Comparison of ENCODE assay signal across 30 cellular contexts in genomic region chr20:34883087-34883688, GRCh38. TPM values are rescaled to one million over a fixed set of nuclear protein-coding genes. Genes with fewer than 3 reads are reported as not detected.
DNase-seq lines count a peak whose midpoint lies in the region; ATAC-seq and TF ChIP-seq lines count a peak whose summit lies in the region.
"Had no signal": no experiment of that assay in that cellular context is flagged by ENCODE, and none has a peak within 500 bp of the region (broad histone marks: within the 10 kb centered on the region; RNA-seq: fewer than 3 reads in every experiment).

No MANE protein-coding gene starts in this region.

- H3K27ac ChIP-seq in skeletal muscle tissue (ENCODE audit: low read depth, low read length) (peak overlapping the region; percentile 1), tibial nerve (no peak overlapping the region)
- H3K27ac ChIP-seq: adrenal gland, brain microvascular endothelial cell, right atrium auricular region, spleen, thyroid gland had no signal

- POLR2A ChIA-PET in activated naive CD8-positive, alpha-beta T cell treated with anti-CD3 and anti-CD28 coated beads, Interleukin-2, amount 10 ng/mL, durations not matched to agents 7 days and 5 days (lab: Charles Lee): no interaction called here

- no peaks in the 10 kb centered on the region for H3K27me3 Mint-ChIP-seq in activated naive CD4-positive, alpha-beta T cell treated with anti-CD3 and anti-CD28 coated beads for 36 hours (ENCODE audit: low read depth)
- H3K27me3 Mint-ChIP-seq in activated naive CD8-positive, alpha-beta T cell treated with anti-CD3 and anti-CD28 coated beads, Interleukin-2, amount 10 ng/mL, durations not matched to agents 7 days and 5 days: no peaks in the 10 kb centered on the region
- H3K27me3 Mint-ChIP-seq: CD8-positive, alpha-beta memory T cell; stimulated activated naive CD8-positive, alpha-beta T cell treated with anti-CD3 and anti-CD28 coated beads, Interleukin-15, amount 100 ng/mL, for 72 hours had no signal

- TF ChIP-seq POLR2A in tibial nerve (IDR thresholded peaks at IDR 0.05): no peak
- no peak for TF ChIP-seq POLR2A in GM18505 (IDR thresholded peaks at IDR 0.05; ENCODE audit: borderline replicate concordance, extremely low read depth, insufficient read depth, insufficient read length)

- H3K9me3 ChIP-seq in skeletal muscle tissue (ENCODE audit: control insufficient read depth in 3 of 3, low read length in 3 of 3) (no peaks in the 10 kb centered on the region), tibial nerve (no peaks in the 10 kb centered on the region)
- H3K9me3 ChIP-seq: adrenal gland, BE2C, right atrium auricular region, spleen, thyroid gland had no signal

- DNase-seq in activated naive CD4-positive, alpha-beta T cell treated with anti-CD3 and anti-CD28 coated beads for 36 hours: no peak
- no peak for DNase-seq in activated naive CD4-positive, alpha-beta T cell treated with Interleukin-2 at 50 U/mL for 16 hours
- peak; percentile 43 for DNase-seq in NCI-H2029 treated with DMSO at 0.1 percent for 48 hours (lab: John Stamatoyannopoulos, UW)
- no peak for DNase-seq in activated naive CD8-positive, alpha-beta T cell treated with anti-CD3 and anti-CD28 coated beads, Interleukin-2, amount 10 ng/mL, durations not matched to agents 7 days and 5 days
- no peak for DNase-seq in tibial nerve (ENCODE audit: low spot score in 2 of 2)
- DNase-seq: activated CD4-positive, alpha-beta T cell treated with anti-CD3 and anti-CD28 coated beads for 4 hours; adrenal gland; BE2C; brain microvascular endothelial cell; CD8-positive, alpha-beta memory T cell; cerebellar nuclear complex; dermis blood vessel endothelial cell; endodermal cell; MV-4-11; NCI-H1436; NCI-H446; NCI-H748 treated with DMSO at 0.1 percent for 48 hours; SHP77 treated with DMSO at 0.1 percent for 48 hours; spleen; stimulated activated CD8-positive, alpha-beta memory T cell treated with anti-CD3 and anti-CD28 coated beads, Interleukin-4, amount 100 ng/mL, for 48 hours; stimulated activated naive CD8-positive, alpha-beta T cell treated with anti-CD3 and anti-CD28 coated beads, Interleukin-15, amount 100 ng/mL, for 72 hours; thyroid gland had no signal

- H3K36me3 Mint-ChIP-seq in activated naive CD4-positive, alpha-beta T cell treated with anti-CD3 and anti-CD28 coated beads for 36 hours (ENCODE audit: low read depth): peaks cover 20% of the 10 kb centered on the region
- H3K36me3 Mint-ChIP-seq in activated naive CD8-positive, alpha-beta T cell treated with anti-CD3 and anti-CD28 coated beads, Interleukin-2, amount 10 ng/mL, durations not matched to agents 7 days and 5 days: peaks cover 28% of the 10 kb centered on the region
- H3K36me3 Mint-ChIP-seq: IgD-negative memory B cell had no signal

- CTCF ChIA-PET in activated naive CD4-positive, alpha-beta T cell treated with anti-CD3 and anti-CD28 coated beads for 36 hours (lab: Charles Lee): interaction anchor here (0.7 to 1.6 kb wide), 3 partner anchors 10 to 73 kb away, joined by 3 to 12 read pairs (median 3); partner anchors contain the start of genes GGT7, GSS and MYH7B

- no peak for ATAC-seq in activated naive CD8-positive, alpha-beta T cell treated with anti-CD3 and anti-CD28 coated beads, Interleukin-2, amount 10 ng/mL, durations not matched to agents 7 days and 5 days (ENCODE audit: low read depth)
- no peak for ATAC-seq in SK-N-SH treated with all-trans-retinoic acid at 6 μM for 48 hours
- no peak for ATAC-seq in GM18505 (IDR thresholded peaks at IDR 0.05; ENCODE audit: unreplicated experiment)
- ATAC-seq: HCT116; left lobe of liver; Panc1; stimulated activated naive CD8-positive, alpha-beta T cell treated with anti-CD3 and anti-CD28 coated beads, Interleukin-15, amount 100 ng/mL, for 72 hours had no signal

- H3K9ac ChIP-seq in skeletal muscle tissue (ENCODE audit: low read depth in 1 of 3, low read length in 3 of 3): no peak overlapping the region

- TF ChIP-seq EP300 in tibial nerve (IDR thresholded peaks at IDR 0.05): no peak

- H3K9me3 Mint-ChIP-seq in activated naive CD4-positive, alpha-beta T cell treated with anti-CD3 and anti-CD28 coated beads for 36 hours: no peaks in the 10 kb centered on the region
- no peaks in the 10 kb centered on the region for H3K9me3 Mint-ChIP-seq in activated naive CD8-positive, alpha-beta T cell treated with anti-CD3 and anti-CD28 coated beads, Interleukin-2, amount 10 ng/mL, durations not matched to agents 7 days and 5 days
- H3K9me3 Mint-ChIP-seq: CD8-positive, alpha-beta memory T cell; endodermal cell; IgD-negative memory B cell; stimulated activated naive CD8-positive, alpha-beta T cell treated with anti-CD3 and anti-CD28 coated beads, Interleukin-15, amount 100 ng/mL, for 72 hours had no signal

- H3K4me3 ChIP-seq in skeletal muscle tissue (ENCODE audit: low read length in 3 of 3): no peak overlapping the region
- H3K4me3 ChIP-seq in tibial nerve: no peak overlapping the region
- H3K4me3 ChIP-seq: adrenal gland, right atrium auricular region, spleen, thyroid gland had no signal

- H3K27me3 ChIP-seq in skeletal muscle tissue (ENCODE audit: control insufficient read depth in 3 of 3, insufficient read depth in 3 of 3, low read length in 3 of 3) (no peaks in the 10 kb centered on the region), tibial nerve (no peaks in the 10 kb centered on the region)
- H3K27me3 ChIP-seq: adrenal gland, BE2C, brain microvascular endothelial cell, right atrium auricular region, spleen, thyroid gland had no signal

- intact Hi-C loops in activated naive CD4-positive, alpha-beta T cell treated with anti-CD3 and anti-CD28 coated beads for 36 hours (cut with micrococcal nuclease): loop anchor here (1.0 kb wide), 1 partner anchor 8 kb away; no protein-coding TSS in a partner anchor

- no peak overlapping the region for H3K4me3 Mint-ChIP-seq in activated naive CD4-positive, alpha-beta T cell treated with anti-CD3 and anti-CD28 coated beads for 36 hours
- H3K4me3 Mint-ChIP-seq in activated naive CD8-positive, alpha-beta T cell treated with anti-CD3 and anti-CD28 coated beads, Interleukin-2, amount 10 ng/mL, durations not matched to agents 7 days and 5 days: no peak overlapping the region
- H3K4me3 Mint-ChIP-seq: CD8-positive, alpha-beta memory T cell; endodermal cell; IgD-negative memory B cell; stimulated activated naive CD8-positive, alpha-beta T cell treated with anti-CD3 and anti-CD28 coated beads, Interleukin-15, amount 100 ng/mL, for 72 hours had no signal

- peak overlapping the region; percentile 89 for H3K27ac Mint-ChIP-seq in activated naive CD4-positive, alpha-beta T cell treated with anti-CD3 and anti-CD28 coated beads for 36 hours
- H3K27ac Mint-ChIP-seq in activated naive CD8-positive, alpha-beta T cell treated with anti-CD3 and anti-CD28 coated beads, Interleukin-2, amount 10 ng/mL, durations not matched to agents 7 days and 5 days: peak overlapping the region; percentile 32
- H3K27ac Mint-ChIP-seq: endodermal cell, IgD-negative memory B cell had no signal

- H3K4me1 ChIP-seq in skeletal muscle tissue (ENCODE audit: control insufficient read depth in 3 of 3, insufficient read depth in 3 of 3, low read length in 3 of 3) (peaks cover 9 to 16% (median 12%) of the 10 kb centered on the region in 3 donors), tibial nerve (peaks cover 0 to 16% (median 0%) of the 10 kb centered on the region in 4 donors)
- H3K4me1 ChIP-seq: BE2C, thyroid gland had no signal

- peaks cover 31% of the 10 kb centered on the region for H3K4me1 Mint-ChIP-seq in activated naive CD4-positive, alpha-beta T cell treated with anti-CD3 and anti-CD28 coated beads for 36 hours (ENCODE audit: low read depth)
- peaks cover 16% of the 10 kb centered on the region for H3K4me1 Mint-ChIP-seq in activated naive CD8-positive, alpha-beta T cell treated with anti-CD3 and anti-CD28 coated beads, Interleukin-2, amount 10 ng/mL, durations not matched to agents 7 days and 5 days
- H3K4me1 Mint-ChIP-seq: endodermal cell, IgD-negative memory B cell had no signal

- H3K36me3 ChIP-seq in skeletal muscle tissue (ENCODE audit: control insufficient read depth in 3 of 3, insufficient read depth in 3 of 3, low read length in 3 of 3): peaks cover 9 to 24% (median 19%) of the 10 kb centered on the region in 3 donors
- peaks cover 0 to 53% (median 0%) of the 10 kb centered on the region in 3 donors for H3K36me3 ChIP-seq in tibial nerve
- H3K36me3 ChIP-seq: BE2C had no signal

- TF ChIP-seq CTCF in tibial nerve (IDR thresholded peaks at IDR 0.05): no peak

TF ChIP-seq in SK-N-SH treated with all-trans-retinoic acid at 6 μM for 48 hours, 23 proteins besides CTCF, POLR2A, EP300 and RAD21:
- TF ChIP-seq POU6F1 (CRISPR knock-in tag; IDR thresholded peaks at IDR 0.05; ENCODE audit: borderline replicate concordance, low read depth): no peak

RNA-seq across cellular contexts. Expression of gene ACSS2, which starts 6.8 kb away (rescaled TPM):
- 10 to 100 TPM; 71.3 to 73.6 TPM for total RNA-seq in activated naive CD4-positive, alpha-beta T cell treated with anti-CD3 and anti-CD28 coated beads for 36 hours
- 10 to 100 TPM; 27.4 to 29.6 TPM for total RNA-seq in activated naive CD8-positive, alpha-beta T cell treated with anti-CD3 and anti-CD28 coated beads, Interleukin-2, amount 10 ng/mL, durations not matched to agents 7 days and 5 days
- total RNA-seq in skeletal muscle tissue (71.0 TPM), tibial nerve (100 to 1,000 TPM in 2 of 4 donors, 10 to 100 TPM in 2; 68.4 to 112 (median 94.3) TPM)

RNA-seq across cellular contexts. Expression of gene GGT7, which starts 10.5 kb away (rescaled TPM):
- 10 to 100 TPM; 14.8 to 15.0 TPM for total RNA-seq in activated naive CD4-positive, alpha-beta T cell treated with anti-CD3 and anti-CD28 coated beads for 36 hours
- total RNA-seq in activated naive CD8-positive, alpha-beta T cell treated with anti-CD3 and anti-CD28 coated beads, Interleukin-2, amount 10 ng/mL, durations not matched to agents 7 days and 5 days: 10 to 100 TPM; 19.8 to 20.1 TPM
- total RNA-seq in skeletal muscle tissue (2.6 TPM), tibial nerve (10 to 100 TPM; 19.6 to 41.7 (median 28.4) TPM)

RNA-seq across cellular contexts. Expression of gene NCOA6, which starts 57.7 kb away (rescaled TPM):
- total RNA-seq in activated naive CD4-positive, alpha-beta T cell treated with anti-CD3 and anti-CD28 coated beads for 36 hours: 10 to 100 TPM; 13.9 to 14.1 TPM
- total RNA-seq in activated naive CD8-positive, alpha-beta T cell treated with anti-CD3 and anti-CD28 coated beads, Interleukin-2, amount 10 ng/mL, durations not matched to agents 7 days and 5 days: 10 to 100 TPM; 31.7 to 32.6 TPM
- 14.6 TPM for total RNA-seq in skeletal muscle tissue
- 10 to 100 TPM; 16.9 to 26.1 (median 24.0) TPM for total RNA-seq in tibial nerve
